Comparison of ENCODE assay signal across 36 cellular contexts in genomic region chr10:1603181-1603580, GRCh38.
"Had no signal": no experiment of that assay in that cellular context is flagged by ENCODE, and none has a peak within 500 bp of the region (broad histone marks: within the 10 kb centered on the region; RNA-seq: fewer than 3 reads in every experiment).

No MANE protein-coding gene starts in this region.

- H3K9me3 Mint-ChIP-seq: activated CD4-positive, alpha-beta memory T cell treated with anti-CD3 and anti-CD28 coated beads, Interleukin-2, amount 10 ng/mL, durations not matched to agents 7 days and 5 days; activated naive CD4-positive, alpha-beta T cell treated with anti-CD3 and anti-CD28 coated beads, Interleukin-2, amount 50 U/mL, for 24 hours; activated naive CD8-positive, alpha-beta T cell treated with anti-CD3 and anti-CD28 coated beads, Interleukin-2, amount 10 ng/mL, durations not matched to agents 7 days and 5 days; activated T-cell treated with anti-CD3 and anti-CD28 coated beads, Interleukin-2, amount 50 U/mL, for 24 hours; activated T-helper 2 cell treated with anti-CD3 and anti-CD28 coated beads, Interferon-gamma antibody, Interleukin-2, Interleukin-4, amounts not matched to agents 10 μg/mL and 5 μg/mL and 100 μg/mL, durations not matched to agents 14 hours and 24 hours and 36 hours had no signal

- H3K4me1 Mint-ChIP-seq: activated CD4-positive, alpha-beta memory T cell treated with anti-CD3 and anti-CD28 coated beads, Interleukin-2, amount 10 ng/mL, durations not matched to agents 7 days and 5 days; activated naive CD8-positive, alpha-beta T cell treated with anti-CD3 and anti-CD28 coated beads, Interleukin-2, amount 10 ng/mL, durations not matched to agents 7 days and 5 days had no signal

- H3K27ac ChIP-seq: ascending aorta, breast epithelium, KMS-11, Peyer's patch, SJSA1, VCaP had no signal

- H3K9me3 ChIP-seq: ascending aorta, breast epithelium, Peyer's patch, SJSA1, SK-N-SH had no signal

- H3K27ac Mint-ChIP-seq: activated CD4-positive, alpha-beta memory T cell treated with anti-CD3 and anti-CD28 coated beads, Interleukin-2, amount 10 ng/mL, durations not matched to agents 7 days and 5 days; activated naive CD4-positive, alpha-beta T cell treated with anti-CD3 and anti-CD28 coated beads, Interleukin-2, amount 50 U/mL, for 24 hours; activated naive CD8-positive, alpha-beta T cell treated with anti-CD3 and anti-CD28 coated beads, Interleukin-2, amount 10 ng/mL, durations not matched to agents 7 days and 5 days; activated T-cell treated with anti-CD3 and anti-CD28 coated beads, Interleukin-2, amount 50 U/mL, for 24 hours; activated T-helper 2 cell treated with anti-CD3 and anti-CD28 coated beads, Interferon-gamma antibody, Interleukin-2, Interleukin-4, amounts not matched to agents 10 μg/mL and 5 μg/mL and 100 μg/mL, durations not matched to agents 14 hours and 24 hours and 36 hours had no signal

- H3K4me3 Mint-ChIP-seq: activated CD4-positive, alpha-beta memory T cell treated with anti-CD3 and anti-CD28 coated beads, Interleukin-2, amount 10 ng/mL, durations not matched to agents 7 days and 5 days; activated naive CD4-positive, alpha-beta T cell treated with anti-CD3 and anti-CD28 coated beads, Interleukin-2, amount 50 U/mL, for 24 hours; activated naive CD8-positive, alpha-beta T cell treated with anti-CD3 and anti-CD28 coated beads, Interleukin-2, amount 10 ng/mL, durations not matched to agents 7 days and 5 days; activated T-cell treated with anti-CD3 and anti-CD28 coated beads, Interleukin-2, amount 50 U/mL, for 24 hours had no signal

- H3K36me3 ChIP-seq: ascending aorta, breast epithelium, Peyer's patch, SJSA1 had no signal

- H3K4me3 ChIP-seq: ascending aorta, breast epithelium, Peyer's patch, SJSA1 had no signal

- ATAC-seq: PC-3 had no signal

- H3K36me3 Mint-ChIP-seq: activated naive CD4-positive, alpha-beta T cell treated with anti-CD3 and anti-CD28 coated beads, Interleukin-2, amount 50 U/mL, for 24 hours; activated naive CD8-positive, alpha-beta T cell treated with anti-CD3 and anti-CD28 coated beads, Interleukin-2, amount 10 ng/mL, durations not matched to agents 7 days and 5 days had no signal

- H3K4me1 ChIP-seq: ascending aorta, breast epithelium, Peyer's patch, SJSA1 had no signal

- DNase-seq: activated CD4-positive, alpha-beta memory T cell treated with anti-CD3 and anti-CD28 coated beads, Interleukin-2, amount 10 ng/mL, durations not matched to agents 7 days and 5 days; activated CD4-positive, alpha-beta T cell treated with anti-CD3 and anti-CD28 coated beads for 1 hour; activated CD4-positive, alpha-beta T cell treated with anti-CD3 and anti-CD28 coated beads for 48 hours; activated CD4-positive, CD25-positive, alpha-beta regulatory T cell; activated gamma-delta T cell; activated naive CD4-positive, alpha-beta T cell treated with Interleukin-2 at 50 U/mL for 16 hours; activated naive CD8-positive, alpha-beta T cell treated with anti-CD3 and anti-CD28 coated beads, Interleukin-2, amount 10 ng/mL, durations not matched to agents 7 days and 5 days; activated T-cell treated with anti-CD3 and anti-CD28 coated beads, Interleukin-2, amount 50 U/mL, for 24 hours; amygdala; caudate nucleus; cerebellar nuclear complex; MM.1S; NCI-H1048; NCI-H1105 treated with DMSO at 0.1 percent for 48 hours; NCI-H1436; NCI-H1694; NCI-H1930; NCI-H2081 treated with DMSO at 0.1 percent for 48 hours; NCI-H226; NCI-H524; PC-3; RPMI8226; SHP77 treated with DMSO at 0.1 percent for 48 hours; SK-N-SH; SW 1271; T-helper 1 cell; T-helper 2 cell; T-helper 9 cell had no signal

- H3K27me3 ChIP-seq: ascending aorta, Peyer's patch had no signal
